ENCODE assay signal across 8 cellular contexts in the genomic region with DNA sequence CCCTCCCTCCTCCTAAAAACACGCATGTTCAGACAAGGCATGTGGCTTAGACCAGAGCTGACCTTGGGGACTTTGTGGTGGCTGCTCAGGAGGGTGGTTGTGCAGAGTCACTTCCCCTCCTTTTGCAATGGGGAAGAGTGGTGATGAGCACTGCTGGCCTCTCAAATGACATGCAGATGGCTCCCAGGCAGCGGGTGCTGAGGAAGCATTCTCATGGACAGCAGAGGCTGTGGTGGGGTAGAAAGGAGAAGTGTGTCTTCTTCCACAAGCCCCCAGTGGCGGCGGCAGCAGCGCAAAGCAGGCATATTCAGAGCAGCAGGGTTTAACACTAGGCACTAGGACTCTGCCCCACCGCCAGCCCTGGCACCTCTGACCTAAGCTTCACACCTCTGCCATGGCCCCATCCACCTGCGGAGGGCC.
DNase-seq lines count a peak whose midpoint lies in the region; ATAC-seq and TF ChIP-seq lines count a peak whose summit lies in the region.

No MANE protein-coding gene starts in this region.

- peaks cover 43 to 57% of the 10 kb centered on the region in 2 donors for H3K4me1 ChIP-seq in naive thymus-derived CD4-positive, alpha-beta T cell (ENCODE audit: control insufficient read depth in 2 of 2, insufficient read depth in 2 of 2, low read length in 2 of 2)

- peaks cover 1% of the 10 kb centered on the region for H3K36me3 Mint-ChIP-seq in activated CD8-positive, alpha-beta memory T cell treated with anti-CD3 and anti-CD28 coated beads, Interleukin-2, amount 10 ng/mL, durations not matched to agents 7 days and 5 days
- peaks cover 2% of the 10 kb centered on the region for H3K36me3 Mint-ChIP-seq in activated CD8-positive, alpha-beta T cell treated with anti-CD3 and anti-CD28 coated beads for 36 hours (ENCODE audit: low read depth)
- peaks cover 0 to 4% (median 0%) of the 10 kb centered on the region in 5 donors for H3K36me3 Mint-ChIP-seq in naive thymus-derived CD4-positive, alpha-beta T cell

- CTCF ChIA-PET in activated CD8-positive, alpha-beta memory T cell treated with anti-CD3 and anti-CD28 coated beads, Interleukin-2, amount 10 ng/mL, durations not matched to agents 7 days and 5 days (lab: Charles Lee), result no interaction called here
- CTCF ChIA-PET in activated CD8-positive, alpha-beta T cell treated with anti-CD3 and anti-CD28 coated beads for 36 hours (lab: Charles Lee), result interaction anchor here (1.5 to 2.5 kb wide), 2 partner anchors 8 to 299 kb away, joined by 4 to 11 read pairs; no protein-coding TSS in a partner anchor
- CTCF ChIA-PET in naive thymus-derived CD4-positive, alpha-beta T cell (lab: Charles Lee), result interaction anchor here (0.6 kb wide), 1 partner anchor 402 kb away, joined by 4 read pairs; no protein-coding TSS in a partner anchor
- CTCF ChIA-PET in RWPE1 (lab: Yijun Ruan, JAX), result interaction anchor here (0.6 kb wide), 1 partner anchor 650 kb away, joined by 3 read pairs; no protein-coding TSS in a partner anchor

- H3K9me3 Mint-ChIP-seq in activated CD8-positive, alpha-beta memory T cell treated with anti-CD3 and anti-CD28 coated beads, Interleukin-2, amount 10 ng/mL, durations not matched to agents 7 days and 5 days (ENCODE audit: low read depth), result no peaks in the 10 kb centered on the region
- H3K9me3 Mint-ChIP-seq in activated CD8-positive, alpha-beta T cell treated with anti-CD3 and anti-CD28 coated beads for 36 hours, result no peaks in the 10 kb centered on the region
- H3K9me3 Mint-ChIP-seq in naive thymus-derived CD4-positive, alpha-beta T cell, result no peaks in the 10 kb centered on the region

- H3K9me3 ChIP-seq in naive thymus-derived CD4-positive, alpha-beta T cell (ENCODE audit: control insufficient read depth in 2 of 3, low read length in 3 of 3), result no peaks in the 10 kb centered on the region

- peak overlapping the region; percentile 14 for H3K27ac Mint-ChIP-seq in activated CD8-positive, alpha-beta memory T cell treated with anti-CD3 and anti-CD28 coated beads, Interleukin-2, amount 10 ng/mL, durations not matched to agents 7 days and 5 days
- no peak overlapping the region for H3K27ac Mint-ChIP-seq in activated CD8-positive, alpha-beta T cell treated with anti-CD3 and anti-CD28 coated beads for 36 hours
- H3K27ac Mint-ChIP-seq in naive thymus-derived CD4-positive, alpha-beta T cell, result peak overlapping the region; percentile 28 to 100 (median 94)

- no peaks in the 10 kb centered on the region for H3K36me3 ChIP-seq in naive thymus-derived CD4-positive, alpha-beta T cell (ENCODE audit: control insufficient read depth in 2 of 3, insufficient read depth in 3 of 3, low read length in 3 of 3)

- ATAC-seq in activated CD8-positive, alpha-beta memory T cell treated with anti-CD3 and anti-CD28 coated beads, Interleukin-2, amount 10 ng/mL, durations not matched to agents 7 days and 5 days, result no peak
- ATAC-seq in HG03175 (IDR thresholded peaks at IDR 0.05; ENCODE audit: unreplicated experiment) (peak; percentile 61), GM21723 (IDR thresholded peaks at IDR 0.05; ENCODE audit: unreplicated experiment) (no peak)
- peak; percentile 26 for ATAC-seq in activated CD8-positive, alpha-beta T cell treated with anti-CD3 and anti-CD28 coated beads for 36 hours
- peak; percentile 76 for ATAC-seq in naive thymus-derived CD4-positive, alpha-beta T cell

- POLR2A ChIA-PET in activated CD8-positive, alpha-beta T cell treated with anti-CD3 and anti-CD28 coated beads for 36 hours (lab: Charles Lee), result no interaction called here
- POLR2A ChIA-PET in naive thymus-derived CD4-positive, alpha-beta T cell (lab: Charles Lee), result no interaction called here
- POLR2A ChIA-PET in RWPE1 (lab: Yijun Ruan, JAX; ENCODE audit: low non-redundant PET), result no interaction called here

- no peak overlapping the region for H3K27ac ChIP-seq in naive thymus-derived CD4-positive, alpha-beta T cell (ENCODE audit: low read depth, low read length)
- H3K27ac ChIP-seq in RWPE1, result no peak overlapping the region

- H3K27me3 ChIP-seq in naive thymus-derived CD4-positive, alpha-beta T cell (ENCODE audit: control insufficient read depth in 2 of 2, insufficient read depth in 2 of 2, low read length in 2 of 2), result no peaks in the 10 kb centered on the region

- peaks cover 17% of the 10 kb centered on the region for H3K27me3 Mint-ChIP-seq in activated CD8-positive, alpha-beta memory T cell treated with anti-CD3 and anti-CD28 coated beads, Interleukin-2, amount 10 ng/mL, durations not matched to agents 7 days and 5 days
- H3K27me3 Mint-ChIP-seq in activated CD8-positive, alpha-beta T cell treated with anti-CD3 and anti-CD28 coated beads for 36 hours, result no peaks in the 10 kb centered on the region
- peaks cover 0 to 9% (median 0%) of the 10 kb centered on the region in 5 donors for H3K27me3 Mint-ChIP-seq in naive thymus-derived CD4-positive, alpha-beta T cell

- peaks cover 82% of the 10 kb centered on the region for H3K4me1 Mint-ChIP-seq in activated CD8-positive, alpha-beta memory T cell treated with anti-CD3 and anti-CD28 coated beads, Interleukin-2, amount 10 ng/mL, durations not matched to agents 7 days and 5 days
- peaks cover 34% of the 10 kb centered on the region for H3K4me1 Mint-ChIP-seq in activated CD8-positive, alpha-beta T cell treated with anti-CD3 and anti-CD28 coated beads for 36 hours (ENCODE audit: low read depth)
- peaks cover 43 to 65% (median 55%) of the 10 kb centered on the region in 7 donors for H3K4me1 Mint-ChIP-seq in naive thymus-derived CD4-positive, alpha-beta T cell

- DNase-seq in activated CD8-positive, alpha-beta memory T cell treated with anti-CD3 and anti-CD28 coated beads, Interleukin-2, amount 10 ng/mL, durations not matched to agents 7 days and 5 days, result peak; percentile 62
- DNase-seq in activated CD8-positive, alpha-beta memory T cell treated with anti-CD3 and anti-CD28 coated beads, Interleukin-2, amount 50 U/mL, for 4 hours, result no peak
- DNase-seq in activated CD8-positive, alpha-beta T cell treated with anti-CD3 and anti-CD28 coated beads for 36 hours, result peak; percentile 28
- DNase-seq in naive thymus-derived CD4-positive, alpha-beta T cell, result peak in 1 of 9 donors; percentile 29
- DNase-seq in NCI-H1105 (lab: John Stamatoyannopoulos, UW), result no peak
- DNase-seq in RWPE1 (ENCODE audit: low spot score), result no peak

- no peak for TF ChIP-seq CTCF in activated CD8-positive, alpha-beta T cell treated with anti-CD3 and anti-CD28 coated beads for 36 hours (IDR thresholded peaks at IDR 0.05)
- TF ChIP-seq CTCF in RWPE1 (conservative IDR thresholded peaks at IDR 0.05; ENCODE audit: low read depth), result no peak

- intact Hi-C loops in activated CD8-positive, alpha-beta T cell treated with anti-CD3 and anti-CD28 coated beads for 36 hours (cut with micrococcal nuclease), result loop anchor here (10.0 kb wide), 1 partner anchor 169 kb away; no protein-coding TSS in a partner anchor
- intact Hi-C loops in naive thymus-derived CD4-positive, alpha-beta T cell (cut with micrococcal nuclease), result loop anchor here in 1 of 2 donors (10.0 kb wide), 1 partner anchor 559 kb away; no protein-coding TSS in a partner anchor

- no peak overlapping the region for H3K4me3 Mint-ChIP-seq in activated CD8-positive, alpha-beta memory T cell treated with anti-CD3 and anti-CD28 coated beads, Interleukin-2, amount 10 ng/mL, durations not matched to agents 7 days and 5 days
- no peak overlapping the region for H3K4me3 Mint-ChIP-seq in activated CD8-positive, alpha-beta T cell treated with anti-CD3 and anti-CD28 coated beads for 36 hours
- H3K4me3 Mint-ChIP-seq in naive thymus-derived CD4-positive, alpha-beta T cell, result peak overlapping the region in 2 of 10 donors; percentile 45 to 51

- H3K4me3 ChIP-seq in naive thymus-derived CD4-positive, alpha-beta T cell (ENCODE audit: low read length), result no peak overlapping the region

Comparison
In these comparisons a context has a peak if more than half of its experiments do, and no peak if none do; other contexts are left out.
1. DNase-seq: peak in activated CD8-positive, alpha-beta memory T cell treated with anti-CD3 and anti-CD28 coated beads, Interleukin-2, amount 10 ng/mL, durations not matched to agents 7 days and 5 days (single experiment) and activated CD8-positive, alpha-beta T cell treated with anti-CD3 and anti-CD28 coated beads for 36 hours (single experiment); none in activated CD8-positive, alpha-beta memory T cell treated with anti-CD3 and anti-CD28 coated beads, Interleukin-2, amount 50 U/mL, for 4 hours (single experiment), NCI-H1105 (single experiment) and RWPE1 (single experiment).
2. ATAC-seq: peak in HG03175 (single experiment), activated CD8-positive, alpha-beta T cell treated with anti-CD3 and anti-CD28 coated beads for 36 hours (single experiment) and naive thymus-derived CD4-positive, alpha-beta T cell (single experiment); none in activated CD8-positive, alpha-beta memory T cell treated with anti-CD3 and anti-CD28 coated beads, Interleukin-2, amount 10 ng/mL, durations not matched to agents 7 days and 5 days (single experiment) and GM21723 (single experiment).